In the genomic region with DNA sequence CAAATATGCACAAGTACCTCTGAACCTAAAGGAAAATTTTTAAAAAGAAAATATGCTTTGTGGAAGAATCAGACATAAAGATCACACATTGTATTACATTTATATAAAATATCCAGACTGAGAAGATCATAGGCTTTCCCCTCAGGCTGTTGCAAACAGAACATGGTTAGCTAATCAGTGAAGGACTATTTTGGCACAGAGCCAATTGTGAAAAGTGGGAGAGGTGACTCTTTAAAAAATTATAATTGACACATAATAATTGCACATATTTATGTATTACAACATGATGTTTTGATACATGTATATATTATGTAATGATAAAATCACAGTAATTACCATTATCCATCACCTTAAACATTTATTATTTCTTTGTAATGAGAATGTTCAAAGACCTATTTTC, we compare ENCODE assay signal across 33 cellular contexts. TPM values are rescaled to one million over a fixed set of nuclear protein-coding genes. Genes with fewer than 3 reads are reported as not detected.
"Had no signal": no experiment of that assay in that cellular context is flagged by ENCODE, and none has a peak within 500 bp of the region (broad histone marks: within the 10 kb centered on the region; RNA-seq: fewer than 3 reads in every experiment).

No MANE protein-coding gene starts in this region.

- H3K36me3 ChIP-seq: stomach, suprapubic skin, thoracic aorta, thyroid gland, tibial artery, tibial nerve, transverse colon, upper lobe of left lung, upper lobe of right lung, uterus, vagina had no signal

- ATAC-seq: stimulated activated effector memory CD8-positive, alpha-beta T cell treated with anti-CD3 and anti-CD28 coated beads, Interleukin-12 subunit alpha, Interleukin-12 subunit beta, amount 100 ng/mL, for 72 hours; stimulated activated memory B cell treated with anti-CD40 and anti-IgM and Interleukin-4, amounts not matched to agents 10 μg/mL and 1 μg/mL and 100 μg/mL, for 72 hours; stimulated activated naive CD8-positive, alpha-beta T cell treated with anti-CD3 and anti-CD28 coated beads, Interleukin-15, amount 100 ng/mL, for 72 hours; stimulated activated naive CD8-positive, alpha-beta T cell treated with anti-CD3 and anti-CD28 coated beads, Interleukin-15, Interleukin-2, amounts not matched to agents 100 U/mL and 50 U/mL, for 24 hours; upper lobe of right lung had no signal

- H3K9me3 Mint-ChIP-seq: type B pancreatic cell had no signal

- H3K27ac ChIP-seq: stomach, suprapubic skin, testis, thoracic aorta, thyroid gland, tibial artery, tibial nerve, transverse colon, upper lobe of left lung, upper lobe of right lung, uterus, vagina had no signal

- H3K27me3 ChIP-seq: stomach, suprapubic skin, testis, thyroid gland, tibial artery, tibial nerve, transverse colon, upper lobe of left lung, upper lobe of right lung, vagina had no signal

- DNase-seq: stimulated activated CD4-positive, alpha-beta T cell treated with anti-CD3 and anti-CD28 coated beads, Interleukin-2, amount 100 ng/mL, for 48 hours; stimulated activated CD4-positive, alpha-beta T cell treated with anti-CD3 and anti-CD28 coated beads, Interleukin-4, amount 100 ng/mL, for 1 hour; stimulated activated CD4-positive, alpha-beta T cell treated with anti-CD3 and anti-CD28 coated beads, Interleukin-4, amount 100 ng/mL, for 24 hours; stimulated activated CD4-positive, alpha-beta T cell treated with anti-CD3 and anti-CD28 coated beads, Interleukin-4, amount 100 ng/mL, for 4 hours; stimulated activated CD8-positive, alpha-beta memory T cell treated with anti-CD3 and anti-CD28 coated beads, Interleukin-4, amount 100 ng/mL, for 48 hours; stimulated activated naive CD4-positive, alpha-beta T cell; stimulated activated naive CD4-positive, alpha-beta T cell treated with Interleukin-2 at 50 U/mL for 16 hours; stimulated activated naive CD8-positive, alpha-beta T cell treated with anti-CD3 and anti-CD28 coated beads, Interleukin-15, amount 100 ng/mL, for 72 hours; stimulated activated naive CD8-positive, alpha-beta T cell treated with anti-CD3 and anti-CD28 coated beads, Interleukin-15, Interleukin-2, amounts not matched to agents 100 U/mL and 50 U/mL, for 24 hours; stomach; substantia nigra; testis; thyroid gland; tibial artery; transverse colon; trophoblast cell; upper lobe of left lung; upper lobe of right lung; uterus had no signal

- FAIRE-seq: urothelium cell line had no signal

- H3K4me1 ChIP-seq: stomach, suprapubic skin, testis, thyroid gland, tibial artery, tibial nerve, transverse colon, upper lobe of left lung, upper lobe of right lung, uterus, vagina had no signal

- H3K36me3 Mint-ChIP-seq: stimulated activated effector memory CD8-positive, alpha-beta T cell treated with anti-CD3 and anti-CD28 coated beads, Interleukin-12 subunit alpha, Interleukin-12 subunit beta, amount 100 ng/mL, for 72 hours; stimulated activated memory B cell treated with anti-CD40 and anti-IgM and Interleukin-4, amounts not matched to agents 10 μg/mL and 1 μg/mL and 100 μg/mL, for 72 hours; type B pancreatic cell had no signal

- H3K4me3 ChIP-seq: stomach, suprapubic skin, testis, thoracic aorta, thyroid gland, tibial artery, tibial nerve, transverse colon, upper lobe of left lung, upper lobe of right lung, uterus, vagina had no signal

- H3K9me3 ChIP-seq: suprapubic skin, testis, thoracic aorta, thyroid gland, transverse colon, upper lobe of right lung, vagina had no signal

- H3K27me3 Mint-ChIP-seq: stimulated activated memory B cell treated with anti-CD40 and anti-IgM and Interleukin-4, amounts not matched to agents 10 μg/mL and 1 μg/mL and 100 μg/mL, for 72 hours; stimulated activated naive CD8-positive, alpha-beta T cell treated with anti-CD3 and anti-CD28 coated beads, Interleukin-15, amount 100 ng/mL, for 72 hours; stimulated activated naive CD8-positive, alpha-beta T cell treated with anti-CD3 and anti-CD28 coated beads, Interleukin-15, Interleukin-2, amounts not matched to agents 100 ng/mL and 50 ng/mL, for 24 hours; type B pancreatic cell had no signal

- H3K4me1 Mint-ChIP-seq: stimulated activated effector memory CD8-positive, alpha-beta T cell treated with anti-CD3 and anti-CD28 coated beads, Interleukin-12 subunit alpha, Interleukin-12 subunit beta, amount 100 ng/mL, for 72 hours; stimulated activated memory B cell treated with anti-CD40 and anti-IgM and Interleukin-4, amounts not matched to agents 10 μg/mL and 1 μg/mL and 100 μg/mL, for 72 hours; stimulated activated naive CD8-positive, alpha-beta T cell treated with anti-CD3 and anti-CD28 coated beads, Interleukin-15, amount 100 ng/mL, for 72 hours had no signal

- H3K27ac Mint-ChIP-seq: stimulated activated effector memory CD8-positive, alpha-beta T cell treated with anti-CD3 and anti-CD28 coated beads, Interleukin-12 subunit alpha, Interleukin-12 subunit beta, amount 100 ng/mL, for 72 hours; stimulated activated memory B cell treated with anti-CD40 and anti-IgM and Interleukin-4, amounts not matched to agents 10 μg/mL and 1 μg/mL and 100 μg/mL, for 72 hours; stimulated activated naive CD8-positive, alpha-beta T cell treated with anti-CD3 and anti-CD28 coated beads, Interleukin-15, Interleukin-2, amounts not matched to agents 100 ng/mL and 50 ng/mL, for 24 hours; type B pancreatic cell had no signal

- H3K4me3 Mint-ChIP-seq: stimulated activated effector memory CD8-positive, alpha-beta T cell treated with anti-CD3 and anti-CD28 coated beads, Interleukin-12 subunit alpha, Interleukin-12 subunit beta, amount 100 ng/mL, for 72 hours; stimulated activated memory B cell treated with anti-CD40 and anti-IgM and Interleukin-4, amounts not matched to agents 10 μg/mL and 1 μg/mL and 100 μg/mL, for 72 hours; stimulated activated naive CD8-positive, alpha-beta T cell treated with anti-CD3 and anti-CD28 coated beads, Interleukin-15, amount 100 ng/mL, for 72 hours; stimulated activated naive CD8-positive, alpha-beta T cell treated with anti-CD3 and anti-CD28 coated beads, Interleukin-15, Interleukin-2, amounts not matched to agents 100 ng/mL and 50 ng/mL, for 24 hours; type B pancreatic cell had no signal

RNA-seq across cellular contexts. Expression of a gene that starts 44.1 kb away (rescaled TPM):
- total RNA-seq: stomach, subcutaneous adipose tissue, suprapubic skin, temporal lobe, thoracic aorta, thyroid gland, tibial nerve, transverse colon, upper lobe of left lung, upper lobe of right lung, ureter, urinary bladder, uterus, vagina had no signal
- polyA plus RNA-seq: stomach, thymus, urinary bladder had no signal
